8 cellular contexts compared by ENCODE assay signal in the genomic region with DNA sequence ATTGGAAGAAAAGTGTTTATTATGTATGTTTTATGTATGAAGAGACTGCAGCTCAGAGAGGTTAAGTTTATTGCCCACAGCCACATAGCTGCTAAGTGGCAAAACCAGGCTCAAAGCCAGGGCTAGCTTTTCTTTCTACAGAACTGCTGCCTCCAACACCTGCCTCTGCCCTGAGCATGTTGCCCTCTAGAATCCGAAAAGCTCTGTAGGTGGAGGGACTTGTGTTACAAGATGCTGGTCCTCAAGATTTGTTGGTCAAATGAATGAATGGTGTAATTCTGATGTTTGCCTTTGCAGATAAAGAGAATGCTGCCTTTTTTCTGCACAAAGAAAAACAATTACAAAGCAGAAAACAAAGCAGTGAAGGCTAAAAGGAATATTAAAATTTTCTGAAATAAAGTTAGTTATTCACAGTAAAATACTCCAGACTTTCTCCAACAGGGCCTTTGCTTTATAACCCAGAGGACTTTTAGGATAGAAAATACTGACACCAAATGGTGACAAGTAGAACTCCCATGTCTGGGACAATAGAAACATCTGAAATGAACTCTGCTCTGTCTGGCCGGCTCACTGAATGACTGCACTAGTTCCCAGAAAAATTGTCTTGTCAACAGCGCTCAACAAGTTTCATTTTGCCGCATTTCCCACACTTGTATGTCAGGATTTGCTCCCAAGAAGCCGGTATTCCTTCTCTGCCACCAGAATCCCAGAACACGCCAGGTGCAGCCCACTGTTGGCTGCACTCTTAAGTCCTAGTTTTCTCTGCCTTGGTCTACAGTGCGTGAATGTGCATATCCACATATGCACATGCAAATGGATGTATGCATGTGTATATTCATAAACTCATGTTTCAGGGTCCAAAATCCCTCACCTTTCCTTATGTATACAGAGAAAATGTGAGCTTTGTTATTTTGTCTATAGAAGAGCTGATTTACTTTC. TPM values are rescaled to one million over a fixed set of nuclear protein-coding genes. Genes with fewer than 3 reads are reported as not detected.
DNase-seq lines count a peak whose midpoint lies in the region; ATAC-seq and TF ChIP-seq lines count a peak whose summit lies in the region.

No MANE protein-coding gene starts in this region.

- peak; percentile 43 to 71 (median 62) for TF ChIP-seq CTCF in esophagus squamous epithelium (IDR thresholded peaks at IDR 0.05)

- H3K4me1 ChIP-seq in esophagus squamous epithelium: peaks cover 0 to 7% (median 0%) of the 10 kb centered on the region in 3 donors

- 28 to 32% methylated on average over 7 of the region's 7 CpGs for WGBS in esophagus squamous epithelium, 2 donors

- DNase-seq in Caki2 (ENCODE audit: low read depth): peak; percentile 35
- peak; percentile 10 for DNase-seq in HK-2 (ENCODE audit: unreplicated experiment)
- peak; percentile 50 for DNase-seq in RPMI8226
- no peak for DNase-seq in esophagus squamous epithelium (lab: John Stamatoyannopoulos, UW)
- DNase-seq in non-pigmented ciliary epithelial cell (ENCODE audit: low read depth): peak; percentile 9
- no peak for DNase-seq in NCI-H187 (lab: John Stamatoyannopoulos, UW)
- no peak for DNase-seq in activated CD4-positive, CD25-positive, alpha-beta regulatory T cell treated with anti-CD3 and anti-CD28 coated beads, Interleukin-2, amount 50 U/mL, for 72 hours

- no peak for TF ChIP-seq POLR2A in esophagus squamous epithelium (IDR thresholded peaks at IDR 0.05)

- peak; percentile 49 for ATAC-seq in GM18909 (IDR thresholded peaks at IDR 0.05; ENCODE audit: poor library complexity, unreplicated experiment)

- no peaks in the 10 kb centered on the region for H3K36me3 ChIP-seq in esophagus squamous epithelium

- H3K9me3 ChIP-seq in esophagus squamous epithelium: no peaks in the 10 kb centered on the region

- H3K4me3 ChIP-seq in esophagus squamous epithelium: no peak overlapping the region

- peaks cover 0 to 14% (median 0%) of the 10 kb centered on the region in 4 donors for H3K27me3 ChIP-seq in esophagus squamous epithelium

- intact Hi-C loops in esophagus squamous epithelium (cut with DNase I): loop anchor here (5.0 kb wide), 1 partner anchor 61 kb away; no protein-coding TSS in a partner anchor

- H3K27ac ChIP-seq in esophagus squamous epithelium: no peak overlapping the region

- in situ Hi-C loops in Caki2 (cut with HindIII; ENCODE audit: low pct_unique_long_range_greater_than_20kb, low sequenced_read_pairs): no loop called here

RNA-seq across cellular contexts. Expression of a gene that starts 11.0 kb away (rescaled TPM):
- 0.12 and 0.30 TPM in 2 replicates for total RNA-seq in Caki2 (2014; rRNA removed; shearing (Covaris generic); ENCODE audit: low replicate concordance)
- not detected for total RNA-seq in esophagus squamous epithelium

RNA-seq across cellular contexts. Expression of a gene that starts 21.9 kb away (rescaled TPM):
- total RNA-seq in Caki2 (2014; rRNA removed; shearing (Covaris generic); ENCODE audit: low replicate concordance): not detected in 2 replicates
- 10 to 100 TPM; 28.2 to 50.5 (median 35.9) TPM for total RNA-seq in esophagus squamous epithelium

Comparison
In these comparisons a context has a peak if more than half of its experiments do, and no peak if none do; other contexts are left out.
1. DNase-seq: peak in Caki2 (single experiment), HK-2 (single experiment), RPMI8226 (single experiment) and non-pigmented ciliary epithelial cell (single experiment); none in esophagus squamous epithelium (single experiment), NCI-H187 (0 of 2) and activated CD4-positive, CD25-positive, alpha-beta regulatory T cell treated with anti-CD3 and anti-CD28 coated beads, Interleukin-2, amount 50 U/mL, for 72 hours (single experiment).
2. RNA of a gene that starts 21.9 kb away (total RNA-seq): 28.2 to 50.5 TPM in esophagus squamous epithelium; not detected in Caki2; every median in the first group is over 10 times any median in the second.